14 cellular contexts compared by ENCODE assay signal in the genomic region with DNA sequence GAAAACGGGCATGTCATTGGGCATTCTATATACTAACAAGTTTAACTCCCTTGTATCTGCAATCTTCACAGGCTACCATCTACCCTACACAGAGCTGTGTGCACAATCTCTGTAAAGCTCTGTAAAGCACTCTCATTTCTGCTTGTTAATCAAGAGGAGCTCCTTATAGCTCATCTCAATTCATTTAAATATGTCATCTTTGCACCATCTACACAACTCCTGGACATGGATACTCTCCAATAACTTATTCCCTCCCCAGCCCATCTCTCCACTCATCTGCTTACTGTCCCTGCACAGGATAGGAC.
DNase-seq lines count a peak whose midpoint lies in the region; ATAC-seq and TF ChIP-seq lines count a peak whose summit lies in the region.
"Had no signal": no experiment of that assay in that cellular context is flagged by ENCODE, and none has a peak within 500 bp of the region (broad histone marks: within the 10 kb centered on the region; RNA-seq: fewer than 3 reads in every experiment).

No MANE protein-coding gene starts in this region.

- no peak for ATAC-seq in effector memory CD8-positive, alpha-beta T cell (replicated peaks)
- ATAC-seq in stimulated activated naive CD8-positive, alpha-beta T cell treated with anti-CD3 and anti-CD28 coated beads, Interleukin-15, amount 100 ng/mL, for 72 hours = peak; percentile 33
- no peak for ATAC-seq in gastroesophageal sphincter

- H3K27me3 ChIP-seq in gastroesophageal sphincter = no peaks in the 10 kb centered on the region
- H3K27me3 ChIP-seq: ovary, sigmoid colon, uterus had no signal

- H3K27ac Mint-ChIP-seq in activated naive CD4-positive, alpha-beta T cell treated with anti-CD3 and anti-CD28 coated beads, Interleukin-2, amount 10 ng/mL, durations not matched to agents 7 days and 5 days = peak overlapping the region; percentile 97
- H3K27ac Mint-ChIP-seq in activated CD4-positive, alpha-beta memory T cell treated with anti-CD3 and anti-CD28 coated beads for 36 hours = peak overlapping the region; percentile 89
- H3K27ac Mint-ChIP-seq in effector memory CD8-positive, alpha-beta T cell = peak overlapping the region; percentile 42 to 86
- H3K27ac Mint-ChIP-seq in stimulated activated naive CD8-positive, alpha-beta T cell treated with anti-CD3 and anti-CD28 coated beads, Interleukin-15, amount 100 ng/mL, for 72 hours = peak overlapping the region; percentile 99 to 100

- no peak for TF ChIP-seq POLR2A in gastroesophageal sphincter (IDR thresholded peaks at IDR 0.05)

- H3K27ac ChIP-seq in gastroesophageal sphincter = no peak overlapping the region
- H3K27ac ChIP-seq: sigmoid colon had no signal

- no peak for TF ChIP-seq EP300 in gastroesophageal sphincter (IDR thresholded peaks at IDR 0.05)

- WGBS in gastroesophageal sphincter (ENCODE audit: low coverage in 1 of 2), 2 donors = 50 to 70% methylated on average over 1 of the region's 1 CpG

- H3K36me3 Mint-ChIP-seq in activated naive CD4-positive, alpha-beta T cell treated with anti-CD3 and anti-CD28 coated beads, Interleukin-2, amount 10 ng/mL, durations not matched to agents 7 days and 5 days = peaks cover 90% of the 10 kb centered on the region
- H3K36me3 Mint-ChIP-seq in activated CD4-positive, alpha-beta memory T cell treated with anti-CD3 and anti-CD28 coated beads for 36 hours = peaks cover 8% of the 10 kb centered on the region
- H3K36me3 Mint-ChIP-seq in effector memory CD8-positive, alpha-beta T cell (ENCODE audit: insufficient read depth) = peaks cover 25% of the 10 kb centered on the region

- H3K27me3 Mint-ChIP-seq in activated naive CD4-positive, alpha-beta T cell treated with anti-CD3 and anti-CD28 coated beads, Interleukin-2, amount 10 ng/mL, durations not matched to agents 7 days and 5 days = no peaks in the 10 kb centered on the region
- no peaks in the 10 kb centered on the region for H3K27me3 Mint-ChIP-seq in activated CD4-positive, alpha-beta memory T cell treated with anti-CD3 and anti-CD28 coated beads for 36 hours
- no peaks in the 10 kb centered on the region for H3K27me3 Mint-ChIP-seq in effector memory CD8-positive, alpha-beta T cell
- no peaks in the 10 kb centered on the region for H3K27me3 Mint-ChIP-seq in stimulated activated naive CD8-positive, alpha-beta T cell treated with anti-CD3 and anti-CD28 coated beads, Interleukin-15, amount 100 ng/mL, for 72 hours

- H3K4me1 Mint-ChIP-seq in activated naive CD4-positive, alpha-beta T cell treated with anti-CD3 and anti-CD28 coated beads, Interleukin-2, amount 10 ng/mL, durations not matched to agents 7 days and 5 days = peaks cover 80% of the 10 kb centered on the region
- peaks cover 61% of the 10 kb centered on the region for H3K4me1 Mint-ChIP-seq in activated CD4-positive, alpha-beta memory T cell treated with anti-CD3 and anti-CD28 coated beads for 36 hours (ENCODE audit: low read depth)
- H3K4me1 Mint-ChIP-seq in effector memory CD8-positive, alpha-beta T cell (ENCODE audit: low read depth in 2 of 2) = peaks cover 19 to 27% of the 10 kb centered on the region in 2 donors
- H3K4me1 Mint-ChIP-seq in stimulated activated naive CD8-positive, alpha-beta T cell treated with anti-CD3 and anti-CD28 coated beads, Interleukin-15, amount 100 ng/mL, for 72 hours = peaks cover 79% of the 10 kb centered on the region

- no peaks in the 10 kb centered on the region for H3K9me3 ChIP-seq in gastroesophageal sphincter
- H3K9me3 ChIP-seq: ovary, sigmoid colon, uterus had no signal

- in situ Hi-C loops in GM13976 (cut with MboI; ENCODE audit: low sequenced_read_pairs, unreplicated experiment) = no loop called here

- no peak for TF ChIP-seq CTCF in gastroesophageal sphincter (IDR thresholded peaks at IDR 0.05)
- TF ChIP-seq CTCF in GM13976 (IDR thresholded peaks at IDR 0.05; ENCODE audit: borderline replicate concordance, control extremely low read depth, extremely low read depth, insufficient read depth, missing control alignments) = no peak

- H3K4me3 Mint-ChIP-seq in activated naive CD4-positive, alpha-beta T cell treated with anti-CD3 and anti-CD28 coated beads, Interleukin-2, amount 10 ng/mL, durations not matched to agents 7 days and 5 days = peak overlapping the region; percentile 60
- no peak overlapping the region for H3K4me3 Mint-ChIP-seq in activated CD4-positive, alpha-beta memory T cell treated with anti-CD3 and anti-CD28 coated beads for 36 hours
- peak overlapping the region; percentile 3 to 18 for H3K4me3 Mint-ChIP-seq in effector memory CD8-positive, alpha-beta T cell
- H3K4me3 Mint-ChIP-seq in stimulated activated naive CD8-positive, alpha-beta T cell treated with anti-CD3 and anti-CD28 coated beads, Interleukin-15, amount 100 ng/mL, for 72 hours = peak overlapping the region; percentile 32 to 53

- intact Hi-C loops in activated CD4-positive, alpha-beta memory T cell treated with anti-CD3 and anti-CD28 coated beads for 36 hours (cut with micrococcal nuclease) = loop anchor here (5.0 kb wide), 1 partner anchor 305 kb away; a partner anchor contains a TSS

- H3K9me3 Mint-ChIP-seq in activated naive CD4-positive, alpha-beta T cell treated with anti-CD3 and anti-CD28 coated beads, Interleukin-2, amount 10 ng/mL, durations not matched to agents 7 days and 5 days = no peaks in the 10 kb centered on the region
- H3K9me3 Mint-ChIP-seq in activated CD4-positive, alpha-beta memory T cell treated with anti-CD3 and anti-CD28 coated beads for 36 hours = no peaks in the 10 kb centered on the region
- no peaks in the 10 kb centered on the region for H3K9me3 Mint-ChIP-seq in effector memory CD8-positive, alpha-beta T cell
- H3K9me3 Mint-ChIP-seq in stimulated activated naive CD8-positive, alpha-beta T cell treated with anti-CD3 and anti-CD28 coated beads, Interleukin-15, amount 100 ng/mL, for 72 hours = no peaks in the 10 kb centered on the region

- POLR2A ChIA-PET in activated CD4-positive, alpha-beta memory T cell treated with anti-CD3 and anti-CD28 coated beads for 36 hours (lab: Charles Lee) = interaction anchor here (1.0 to 2.1 kb wide), 3 partner anchors 46 to 61 kb away, joined by 3 to 8 read pairs (median 5); no protein-coding TSS in a partner anchor

- CTCF ChIA-PET in activated naive CD4-positive, alpha-beta T cell treated with anti-CD3 and anti-CD28 coated beads, Interleukin-2, amount 10 ng/mL, durations not matched to agents 7 days and 5 days (lab: Charles Lee) = interaction anchor here (1.3 to 4.8 kb wide), 4 partner anchors 14 to 112 kb away, joined by 6 to 28 read pairs (median 8); no protein-coding TSS in a partner anchor
- CTCF ChIA-PET in activated CD4-positive, alpha-beta memory T cell treated with anti-CD3 and anti-CD28 coated beads for 36 hours (lab: Charles Lee) = interaction anchor here (0.6 to 1.4 kb wide), 4 partner anchors 13 to 750 kb away, joined by 3 to 9 read pairs (median 4); a partner anchor contains a TSS

- no peak overlapping the region for H3K4me3 ChIP-seq in gastroesophageal sphincter
- H3K4me3 ChIP-seq: ovary, sigmoid colon, uterus had no signal

- no peak for DNase-seq in activated naive CD4-positive, alpha-beta T cell treated with anti-CD3 and anti-CD28 coated beads, Interleukin-2, amount 10 ng/mL, durations not matched to agents 7 days and 5 days
- DNase-seq in activated naive CD4-positive, alpha-beta T cell treated with anti-CD3 and anti-CD28 coated beads, Interleukin-2, amount 50 U/mL, for 16 hours = no peak
- DNase-seq in activated CD4-positive, alpha-beta memory T cell treated with anti-CD3 and anti-CD28 coated beads for 36 hours = no peak
- DNase-seq in effector memory CD8-positive, alpha-beta T cell = no peak
- DNase-seq in stimulated activated naive CD8-positive, alpha-beta T cell treated with anti-CD3 and anti-CD28 coated beads, Interleukin-15, amount 100 ng/mL, for 72 hours = no peak
- DNase-seq in putamen (ENCODE audit: low spot score) (no peak), GM13976 (ENCODE audit: low spot score) (no peak)
- DNase-seq: COR-L47, glutamatergic neuron, NCI-H187, ovary, sigmoid colon, uterus had no signal

- H3K4me1 ChIP-seq in gastroesophageal sphincter = no peaks in the 10 kb centered on the region
- H3K4me1 ChIP-seq: uterus had no signal

- no peaks in the 10 kb centered on the region for H3K36me3 ChIP-seq in gastroesophageal sphincter
- H3K36me3 ChIP-seq: ovary, uterus had no signal
